ENCODE assay signal across 11 cellular contexts in genomic region chr19:48415869-48416268, GRCh38. TPM values are rescaled to one million over a fixed set of nuclear protein-coding genes. Genes with fewer than 3 reads are reported as not detected.
A peak's percentile ranks its signal among the peaks of the same experiment; 100 is the strongest.
DNase-seq lines count a peak whose midpoint lies in the region; ATAC-seq and TF ChIP-seq lines count a peak whose summit lies in the region.
"Had no signal": no experiment of that assay in that cellular context is flagged by ENCODE, and none has a peak within 500 bp of the region (broad histone marks: within the 10 kb centered on the region; RNA-seq: fewer than 3 reads in every experiment).

No MANE protein-coding gene starts in this region.

- H3K36me3 Mint-ChIP-seq in activated T-helper 17 cell treated with anti-CD3 and anti-CD28 coated beads, Interleukin-2, amount 50 U/mL, for 72 hours (ENCODE audit: low read depth), result no peaks in the 10 kb centered on the region

- H3K27me3 ChIP-seq in right cardiac atrium (ENCODE audit: control insufficient read depth, insufficient read depth) (no peaks in the 10 kb centered on the region), left lung (peaks cover 0 to 65% of the 10 kb centered on the region in 2 donors)

- peak overlapping the region; percentile 78 for H3K4me3 Mint-ChIP-seq in activated T-helper 17 cell treated with anti-CD3 and anti-CD28 coated beads, Interleukin-2, amount 50 U/mL, for 72 hours

- H3K4me1 Mint-ChIP-seq in activated T-helper 17 cell treated with anti-CD3 and anti-CD28 coated beads, Interleukin-2, amount 50 U/mL, for 72 hours, result peaks cover 19% of the 10 kb centered on the region

- H3K9me3 ChIP-seq in right cardiac atrium (ENCODE audit: control insufficient read depth, low read length), result no peaks in the 10 kb centered on the region
- no peaks in the 10 kb centered on the region for H3K9me3 ChIP-seq in left lung
- H3K9me3 ChIP-seq: HAP-1, neutrophil had no signal

- H3K27me3 Mint-ChIP-seq in activated T-helper 17 cell treated with anti-CD3 and anti-CD28 coated beads, Interleukin-2, amount 50 U/mL, for 72 hours, result no peaks in the 10 kb centered on the region

- 43% methylated on average over 30 of the region's 30 CpGs for WGBS in right cardiac atrium

- ATAC-seq in right cardiac atrium (peak in 1 of 2 donors; percentile 2), left cardiac atrium (no peak), left lung (peak; percentile 6), left lobe of liver (no peak)
- no peak for ATAC-seq in activated T-helper 17 cell treated with anti-CD3 and anti-CD28 coated beads, Interleukin-2, amount 50 U/mL, for 72 hours (replicated peaks)

- intact Hi-C loops in right cardiac atrium (cut with DNase I), result no loop called here
- intact Hi-C loops in left cardiac atrium (cut with DNase I), result no loop called here
- intact Hi-C loops in left lung (cut with DNase I), result no loop called here

- H3K27ac ChIP-seq in right cardiac atrium (ENCODE audit: low read length) (no peak overlapping the region), left lung (no peak overlapping the region)
- H3K27ac ChIP-seq: neutrophil had no signal

- DNase-seq in right cardiac atrium (peak in 1 of 3 donors; percentile 72), left cardiac atrium (no peak), left lung (peak in 1 of 2 donors; percentile 70), left lobe of liver (ENCODE audit: low spot score) (no peak), 8988T (no peak), NCI-H146 (lab: John Stamatoyannopoulos, UW) (no peak)
- DNase-seq: amniotic stem cell had no signal

- no peaks in the 10 kb centered on the region for H3K36me3 ChIP-seq in left lung
- H3K36me3 ChIP-seq: HAP-1, neutrophil had no signal

- H3K4me3 ChIP-seq in right cardiac atrium (ENCODE audit: low read length), result peak overlapping the region; percentile 1
- H3K4me3 ChIP-seq in left lung, result peak overlapping the region in 1 of 2 donors; percentile 28
- H3K4me3 ChIP-seq: HAP-1 had no signal

- TF ChIP-seq CTCF in left lung (IDR thresholded peaks at IDR 0.05), result no peak

- no peaks in the 10 kb centered on the region for H3K9me3 Mint-ChIP-seq in activated T-helper 17 cell treated with anti-CD3 and anti-CD28 coated beads, Interleukin-2, amount 50 U/mL, for 72 hours

- no peaks in the 10 kb centered on the region for H3K4me1 ChIP-seq in right cardiac atrium (ENCODE audit: control insufficient read depth, insufficient read depth, low read length)
- peaks cover 0 to 6% of the 10 kb centered on the region in 2 donors for H3K4me1 ChIP-seq in left lung
- H3K4me1 ChIP-seq: HAP-1 had no signal

- H3K27ac Mint-ChIP-seq in activated T-helper 17 cell treated with anti-CD3 and anti-CD28 coated beads, Interleukin-2, amount 50 U/mL, for 72 hours, result no peak overlapping the region

RNA-seq across cellular contexts. Expression of gene GRIN2D, which starts 22.4 kb away (rescaled TPM):
- total RNA-seq in right cardiac atrium (under 1 TPM; 0.31 to 0.45 (median 0.41) TPM), left cardiac atrium (under 1 TPM; 0.39 to 0.47 TPM), left lung (1 to 10 TPM in 1 of 2 donors, under 1 TPM in 1; 0.94 to 1.3 TPM), left lobe of liver (0.20 TPM)
- 0.18 TPM for polyA plus RNA-seq in right cardiac atrium
- 1 to 10 TPM in 1 of 2 donors, under 1 TPM in 1; 0.28 to 1.2 TPM for total RNA-seq in activated T-helper 17 cell treated with anti-CD3 and anti-CD28 coated beads, Interleukin-2, amount 50 U/mL, for 72 hours

RNA-seq across cellular contexts. Expression of gene KDELR1, which starts 24.5 kb away (rescaled TPM):
- total RNA-seq in right cardiac atrium, result 100 to 1,000 TPM in 1 of 4 donors, 10 to 100 TPM in 3; 82.3 to 101 (median 90.1) TPM
- 82.4 TPM for polyA plus RNA-seq in right cardiac atrium
- 100 to 1,000 TPM in 1 of 2 donors, 10 to 100 TPM in 1; 81.4 to 103 TPM for total RNA-seq in left cardiac atrium
- 10 to 100 TPM; 73.8 to 97.0 TPM for total RNA-seq in activated T-helper 17 cell treated with anti-CD3 and anti-CD28 coated beads, Interleukin-2, amount 50 U/mL, for 72 hours
- total RNA-seq in left lung, result 100 to 1,000 TPM; 171 to 187 TPM
- total RNA-seq in left lobe of liver, result 68.4 TPM

RNA-seq across cellular contexts. Expression of gene GRWD1, which starts 29.9 kb away (rescaled TPM):
- total RNA-seq in right cardiac atrium (10 to 100 TPM; 16.0 to 20.4 (median 17.3) TPM), left cardiac atrium (10 to 100 TPM; 18.1 to 24.9 TPM), left lung (10 to 100 TPM; 21.5 to 33.8 TPM), left lobe of liver (16.0 TPM)
- polyA plus RNA-seq in right cardiac atrium, result 7.2 TPM
- 10 to 100 TPM; 34.9 to 72.9 TPM for total RNA-seq in activated T-helper 17 cell treated with anti-CD3 and anti-CD28 coated beads, Interleukin-2, amount 50 U/mL, for 72 hours

RNA-seq across cellular contexts. Expression of gene KCNJ14, which starts 39.5 kb away (rescaled TPM):
- total RNA-seq in right cardiac atrium (under 1 TPM; 0.20 to 0.75 (median 0.23) TPM), left cardiac atrium (under 1 TPM; 0.27 to 0.60 TPM), left lung (under 1 TPM; 0.52 to 0.61 TPM), left lobe of liver (0.38 TPM)
- 0.16 TPM for polyA plus RNA-seq in right cardiac atrium
- 1 to 10 TPM; 1.7 to 2.1 TPM for total RNA-seq in activated T-helper 17 cell treated with anti-CD3 and anti-CD28 coated beads, Interleukin-2, amount 50 U/mL, for 72 hours

RNA-seq across cellular contexts. Expression of gene SYNGR4, which starts 51.7 kb away (rescaled TPM):
- total RNA-seq in right cardiac atrium (not detected), left cardiac atrium (not detected), left lung (not detected), left lobe of liver (not detected)
- polyA plus RNA-seq in right cardiac atrium, result not detected
- not detected for total RNA-seq in activated T-helper 17 cell treated with anti-CD3 and anti-CD28 coated beads, Interleukin-2, amount 50 U/mL, for 72 hours
- total RNA-seq: mammary epithelial cell had no signal
- polyA plus RNA-seq: mammary epithelial cell had no signal
